Comparison of ENCODE assay signal across 17 cellular contexts in genomic region chr14:92516966-92517350, GRCh38. TPM values are rescaled to one million over a fixed set of nuclear protein-coding genes. Genes with fewer than 3 reads are reported as not detected.
A peak's percentile ranks its signal among the peaks of the same experiment; 100 is the strongest.
DNase-seq lines count a peak whose midpoint lies in the region; ATAC-seq and TF ChIP-seq lines count a peak whose summit lies in the region.
"Had no signal": no experiment of that assay in that cellular context is flagged by ENCODE, and none has a peak within 500 bp of the region (broad histone marks: within the 10 kb centered on the region; RNA-seq: fewer than 3 reads in every experiment).

No MANE protein-coding gene starts in this region.

- H3K4me3 Mint-ChIP-seq in CD8-positive, alpha-beta T cell, result peak overlapping the region; percentile 62
- peak overlapping the region; percentile 74 for H3K4me3 Mint-ChIP-seq in activated naive CD8-positive, alpha-beta T cell treated with anti-CD3 and anti-CD28 coated beads, Interleukin-2, amount 10 ng/mL, durations not matched to agents 7 days and 5 days
- H3K4me3 Mint-ChIP-seq: activated CD4-positive, alpha-beta memory T cell treated with anti-CD3 and anti-CD28 coated beads, Interleukin-2, amount 10 ng/mL, durations not matched to agents 7 days and 5 days; GM23338 had no signal

- peak; percentile 40 for ATAC-seq in CD8-positive, alpha-beta T cell
- ATAC-seq in activated naive CD8-positive, alpha-beta T cell treated with anti-CD3 and anti-CD28 coated beads, Interleukin-2, amount 10 ng/mL, durations not matched to agents 7 days and 5 days (ENCODE audit: low read depth), result peak; percentile 19
- no peak for ATAC-seq in GM19455 (IDR thresholded peaks at IDR 0.05; ENCODE audit: unreplicated experiment)
- ATAC-seq: body of pancreas, GM23338 had no signal

- CTCF ChIA-PET in CD8-positive, alpha-beta T cell (lab: Charles Lee), result interaction anchor here (0.9 to 1.5 kb wide), 7 partner anchors 8 to 158 kb away, joined by 3 to 5 read pairs (median 3); no protein-coding TSS in a partner anchor

- no peak overlapping the region for H3K4me3 ChIP-seq in CD8-positive, alpha-beta T cell (ENCODE audit: low read depth, low read length)
- H3K4me3 ChIP-seq in brain microvascular endothelial cell (ENCODE audit: low read depth, low read length), result no peak overlapping the region
- H3K4me3 ChIP-seq: BLaER1, body of pancreas, GM23338, skin epidermis had no signal

- H3K9me3 ChIP-seq in CD8-positive, alpha-beta T cell (ENCODE audit: low read length), result no peaks in the 10 kb centered on the region
- H3K9me3 ChIP-seq: BLaER1, body of pancreas had no signal

- POLR2A ChIA-PET in CD8-positive, alpha-beta T cell (lab: Charles Lee), result interaction anchor here (1.1 to 2.9 kb wide), 3 partner anchors 22 to 30 kb away, joined by 3 to 11 read pairs (median 5); no protein-coding TSS in a partner anchor
- POLR2A ChIA-PET in activated naive CD8-positive, alpha-beta T cell treated with anti-CD3 and anti-CD28 coated beads, Interleukin-2, amount 10 ng/mL, durations not matched to agents 7 days and 5 days (lab: Charles Lee), result interaction anchor here (0.6 to 5.6 kb wide), 5 partner anchors 9 to 402 kb away, joined by 3 to 38 read pairs (median 5); no protein-coding TSS in a partner anchor

- H3K27ac Mint-ChIP-seq in CD8-positive, alpha-beta T cell, result peak overlapping the region; percentile 84
- H3K27ac Mint-ChIP-seq in activated naive CD8-positive, alpha-beta T cell treated with anti-CD3 and anti-CD28 coated beads, Interleukin-2, amount 10 ng/mL, durations not matched to agents 7 days and 5 days, result peak overlapping the region; percentile 94
- H3K27ac Mint-ChIP-seq: activated CD4-positive, alpha-beta memory T cell treated with anti-CD3 and anti-CD28 coated beads, Interleukin-2, amount 10 ng/mL, durations not matched to agents 7 days and 5 days; GM23338 had no signal

- in situ Hi-C loops in brain microvascular endothelial cell (cut with HindIII; ENCODE audit: low pct_ligation_motif_present, low sequenced_read_pairs), result no loop called here

- no peak overlapping the region for H3K27ac ChIP-seq in CD8-positive, alpha-beta T cell (ENCODE audit: low read depth, low read length)
- H3K27ac ChIP-seq in brain microvascular endothelial cell, result no peak overlapping the region
- H3K27ac ChIP-seq: BLaER1, body of pancreas had no signal

- H3K4me1 Mint-ChIP-seq in CD8-positive, alpha-beta T cell (ENCODE audit: low read depth), result peaks cover 81% of the 10 kb centered on the region
- peaks cover 67% of the 10 kb centered on the region for H3K4me1 Mint-ChIP-seq in activated naive CD8-positive, alpha-beta T cell treated with anti-CD3 and anti-CD28 coated beads, Interleukin-2, amount 10 ng/mL, durations not matched to agents 7 days and 5 days

- intact Hi-C loops in CD8-positive, alpha-beta T cell (cut with DNase I, micrococcal nuclease), result loop anchor here (1.0 to 10.0 kb wide), 4 partner anchors 14 to 278 kb away; partner anchors contain the start of gene GOLGA5 (in 1 of the 2)

- no peaks in the 10 kb centered on the region for H3K36me3 ChIP-seq in CD8-positive, alpha-beta T cell (ENCODE audit: insufficient read depth, low read length)
- H3K36me3 ChIP-seq in brain microvascular endothelial cell (replicated peaks), result no peaks in the 10 kb centered on the region
- H3K36me3 ChIP-seq: BLaER1 had no signal

- no peaks in the 10 kb centered on the region for H3K27me3 ChIP-seq in CD8-positive, alpha-beta T cell (ENCODE audit: insufficient read depth, low read length)
- H3K27me3 ChIP-seq in brain microvascular endothelial cell (replicated peaks), result no peaks in the 10 kb centered on the region

- H3K9me3 Mint-ChIP-seq in CD8-positive, alpha-beta T cell, result peaks cover 6% of the 10 kb centered on the region
- peaks cover 5% of the 10 kb centered on the region for H3K9me3 Mint-ChIP-seq in activated naive CD8-positive, alpha-beta T cell treated with anti-CD3 and anti-CD28 coated beads, Interleukin-2, amount 10 ng/mL, durations not matched to agents 7 days and 5 days
- H3K9me3 Mint-ChIP-seq: GM23338 had no signal

- DNase-seq in CD8-positive, alpha-beta T cell, result peak in 2 of 7 experiments; percentile 40 to 55
- DNase-seq in NCI-H2171 treated with DMSO at 0.1 percent for 48 hours (lab: John Stamatoyannopoulos, UW), result peak; percentile 79
- peak; percentile 44 for DNase-seq in activated naive CD8-positive, alpha-beta T cell treated with anti-CD3 and anti-CD28 coated beads, Interleukin-2, amount 10 ng/mL, durations not matched to agents 7 days and 5 days
- peak; percentile 36 for DNase-seq in stimulated activated CD8-positive, alpha-beta memory T cell treated with anti-CD3 and anti-CD28 coated beads, Interleukin-15, amount 100 ng/mL, for 1 hour (ENCODE audit: low read depth)
- DNase-seq in brain microvascular endothelial cell, result no peak
- DNase-seq in COLO829 (ENCODE audit: low spot score), result no peak
- no peak for DNase-seq in GF-D8 (lab: John Stamatoyannopoulos, UW)
- DNase-seq: activated CD4-positive, alpha-beta memory T cell treated with anti-CD3 and anti-CD28 coated beads, Interleukin-2, amount 10 ng/mL, durations not matched to agents 7 days and 5 days; body of pancreas; effector CD4-positive, alpha-beta T cell; mammary epithelial cell; NCI-H1105 treated with DMSO at 0.1 percent for 48 hours; RPMI8226 had no signal

- H3K4me1 ChIP-seq in CD8-positive, alpha-beta T cell (ENCODE audit: insufficient read depth, low read length), result peaks cover 73% of the 10 kb centered on the region

- peaks cover 10% of the 10 kb centered on the region for H3K36me3 Mint-ChIP-seq in CD8-positive, alpha-beta T cell
- peaks cover 16% of the 10 kb centered on the region for H3K36me3 Mint-ChIP-seq in activated naive CD8-positive, alpha-beta T cell treated with anti-CD3 and anti-CD28 coated beads, Interleukin-2, amount 10 ng/mL, durations not matched to agents 7 days and 5 days

- no peaks in the 10 kb centered on the region for H3K27me3 Mint-ChIP-seq in CD8-positive, alpha-beta T cell (ENCODE audit: low read depth)
- H3K27me3 Mint-ChIP-seq in activated naive CD8-positive, alpha-beta T cell treated with anti-CD3 and anti-CD28 coated beads, Interleukin-2, amount 10 ng/mL, durations not matched to agents 7 days and 5 days, result no peaks in the 10 kb centered on the region

- no peak for TF ChIP-seq CTCF in CD8-positive, alpha-beta T cell (IDR thresholded peaks at IDR 0.05)
- TF ChIP-seq CTCF in brain microvascular endothelial cell (IDR thresholded peaks at IDR 0.05; ENCODE audit: low read depth, low read length, missing control alignments), result no peak

RNA-seq across cellular contexts. Expression of gene RIN3, which starts 3.4 kb away (rescaled TPM):
- total RNA-seq in CD8-positive, alpha-beta T cell, result 10 to 100 TPM; 82.4 to 82.7 TPM
- 10 to 100 TPM; 80.5 to 80.9 TPM for total RNA-seq in activated naive CD8-positive, alpha-beta T cell treated with anti-CD3 and anti-CD28 coated beads, Interleukin-2, amount 10 ng/mL, durations not matched to agents 7 days and 5 days

Comparison
In these comparisons a context has a peak if more than half of its experiments do, and no peak if none do; other contexts are left out.
1. DNase-seq: peak in NCI-H2171 treated with DMSO at 0.1 percent for 48 hours (single experiment), activated naive CD8-positive, alpha-beta T cell treated with anti-CD3 and anti-CD28 coated beads, Interleukin-2, amount 10 ng/mL, durations not matched to agents 7 days and 5 days (single experiment) and stimulated activated CD8-positive, alpha-beta memory T cell treated with anti-CD3 and anti-CD28 coated beads, Interleukin-15, amount 100 ng/mL, for 1 hour (single experiment); none in brain microvascular endothelial cell (single experiment), COLO829 (single experiment) and GF-D8 (single experiment).